8 cellular contexts compared by ENCODE assay signal in the genomic region with DNA sequence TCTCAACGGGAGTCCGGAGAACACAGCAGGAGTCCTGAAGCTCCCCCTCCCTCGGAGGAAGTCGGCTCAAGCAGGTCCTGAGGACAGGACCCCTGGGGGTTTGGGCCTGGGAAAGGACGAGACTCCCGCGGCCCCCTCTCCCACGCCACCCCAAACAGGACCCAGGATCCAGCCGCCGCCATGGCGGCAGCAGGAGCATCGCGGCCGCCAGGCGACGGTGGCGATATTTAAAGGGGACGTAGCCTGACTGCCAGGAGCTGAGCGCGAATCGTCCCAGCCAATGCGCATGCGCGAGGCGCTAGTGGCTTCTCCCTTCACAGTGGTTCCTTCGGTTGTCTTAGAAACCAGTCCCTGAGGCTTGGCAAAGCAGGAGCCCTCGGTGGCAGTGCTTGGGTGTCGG.
DNase-seq lines count a peak whose midpoint lies in the region; ATAC-seq, FAIRE-seq and TF ChIP-seq lines count a peak whose summit lies in the region.
"Not testable (repeated sequence)": the region's sequence is repeated elsewhere in the genome, so short reads cannot be mapped to it uniquely, and the experiment has no call there.

No MANE protein-coding gene starts in this region.

- not testable (repeated sequence) for H2AK5ac ChIP-seq in mesendoderm (ENCODE audit: low read length)

- ATAC-seq in GM18858 (IDR thresholded peaks at IDR 0.05; ENCODE audit: unreplicated experiment), result peak; percentile 65
- peak; percentile 60 for ATAC-seq in HG03139 (IDR thresholded peaks at IDR 0.05; ENCODE audit: unreplicated experiment)

- not testable (repeated sequence) for H3K23ac ChIP-seq in mesendoderm (ENCODE audit: low read length)

- not testable (repeated sequence) for FAIRE-seq in urothelium cell line (lab: Jason Lieb, UNC)

- not testable (repeated sequence) for H2AFZ ChIP-seq in fibroblast of lung (ENCODE audit: low read length)

- not testable (repeated sequence) for H3K18ac ChIP-seq in mesendoderm (ENCODE audit: low read length)

- not testable (repeated sequence) for H3K4ac ChIP-seq in mesendoderm (ENCODE audit: low read depth, low read length)

- peak overlapping the region; percentile 50 for H3K9ac ChIP-seq in fibroblast of lung (ENCODE audit: insufficient read depth, low read length)
- H3K9ac ChIP-seq in mesendoderm (ENCODE audit: low read length), result not testable (repeated sequence)

- not testable (repeated sequence) for TF ChIP-seq CTCF in fibroblast of lung (conservative IDR thresholded peaks at IDR 0.05 in 1 of 2, IDR thresholded peaks at IDR 0.05 in 1 of 2; ENCODE audit: low read depth in 1 of 2, low read length in 2 of 2)

- H3K56ac ChIP-seq in mesendoderm (ENCODE audit: low read length), result peak overlapping the region; percentile 56

- H3K36me3 ChIP-seq in fibroblast of lung (ENCODE audit: control insufficient read depth, insufficient read depth, low read length); mesendoderm (ENCODE audit: control insufficient read depth, insufficient read depth, low read length): not testable (repeated sequence)

- H2BK5ac ChIP-seq in mesendoderm (ENCODE audit: low read length), result not testable (repeated sequence)

- H3K27me3 ChIP-seq in fibroblast of lung (ENCODE audit: control insufficient read depth, insufficient read depth, low read length); mesendoderm (ENCODE audit: insufficient read depth, low read length, poor library complexity): not testable (repeated sequence)

- WGBS in mesendoderm (ENCODE audit: extremely low coverage, insufficient coverage, low lambda C conversion rate), result no CpG with 5 or more reads among the region's 28 CpGs

- H4K8ac ChIP-seq in mesendoderm (ENCODE audit: low read depth, low read length), result not testable (repeated sequence)

- H3K4me1 ChIP-seq in fibroblast of lung (ENCODE audit: control insufficient read depth, extremely low read depth, insufficient read depth, low read length); mesendoderm (ENCODE audit: control insufficient read depth, low read depth, low read length): not testable (repeated sequence)

- H4K20me1 ChIP-seq in fibroblast of lung (ENCODE audit: control insufficient read depth, extremely low read depth, insufficient read depth, low read length), result not testable (repeated sequence)

- H2BK15ac ChIP-seq in mesendoderm (replicated peaks; ENCODE audit: low read depth), result not testable (repeated sequence)

- H3K79me1 ChIP-seq in mesendoderm (ENCODE audit: low read length), result not testable (repeated sequence)

- peak overlapping the region; percentile 20 for H3K27ac ChIP-seq in fibroblast of lung (ENCODE audit: insufficient read depth, low read length)
- H3K27ac ChIP-seq in mesendoderm (ENCODE audit: low read depth, low read length), result not testable (repeated sequence)

- not testable (repeated sequence) for H4K5ac ChIP-seq in mesendoderm (ENCODE audit: low read length)

- DNase-seq in SW480 (ENCODE audit: low spot score), result peak; percentile 77
- peak; percentile 74 for DNase-seq in activated naive CD4-positive, alpha-beta T cell treated with Interleukin-2 at 50 U/mL for 16 hours
- peak; percentile 74 to 76 for DNase-seq in fibroblast of lung (ENCODE audit: low read depth in 2 of 2)
- peak; percentile 88 for DNase-seq in mesendoderm
- DNase-seq in stimulated activated CD4-positive, alpha-beta T cell treated with anti-CD3 and anti-CD28 coated beads, Interleukin-15, amount 100 ng/mL, for 1 hour (ENCODE audit: low read depth in 1 of 2, low spot score in 1 of 2), result peak; percentile 46 to 64
- peak; percentile 82 for DNase-seq in urothelium cell line (ENCODE audit: low spot score)

- H3K4me2 ChIP-seq in fibroblast of lung (ENCODE audit: extremely low read depth, insufficient read depth, low read length); mesendoderm (ENCODE audit: low read length): not testable (repeated sequence)

- not testable (repeated sequence) for H2BK120ac ChIP-seq in mesendoderm (ENCODE audit: low read depth, low read length)

- H3K79me2 ChIP-seq in fibroblast of lung (ENCODE audit: control insufficient read depth, insufficient read depth, low read length); mesendoderm (ENCODE audit: control insufficient read depth, insufficient read depth, low read length): not testable (repeated sequence)

- H3K9me3 ChIP-seq in fibroblast of lung (ENCODE audit: control insufficient read depth, insufficient read depth, low read depth, low read length), result not testable (repeated sequence)

- H3K4me3 ChIP-seq in fibroblast of lung (replicated peaks in 1 of 4; ENCODE audit: control extremely low read depth in 1 of 4, insufficient read depth in 1 of 4, low read depth in 3 of 4, low read length in 4 of 4), result peak overlapping the region in 2 of 4 experiments; percentile 38 to 56
- H3K4me3 ChIP-seq in mesendoderm (ENCODE audit: low read length), result not testable (repeated sequence)
